ENCODE assay signal across 8 cellular contexts in genomic region chr2:157194097-157194688, GRCh38.
DNase-seq lines count a peak whose midpoint lies in the region; ATAC-seq and TF ChIP-seq lines count a peak whose summit lies in the region.

No MANE protein-coding gene starts in this region.

- H3K27me3 ChIP-seq in Karpas-422 (ENCODE audit: low read length) = no peaks in the 10 kb centered on the region
- H3K27me3 ChIP-seq in SJCRH30 = no peaks in the 10 kb centered on the region
- no peaks in the 10 kb centered on the region for H3K27me3 ChIP-seq in neural cell (ENCODE audit: insufficient read depth, low read depth, low read length)

- H3K79me2 ChIP-seq in Karpas-422 (ENCODE audit: low read length) = no peaks in the 10 kb centered on the region
- no peaks in the 10 kb centered on the region for H3K79me2 ChIP-seq in neural cell (replicated peaks; ENCODE audit: insufficient read depth, low read length)

- no peak overlapping the region for H3K4me2 ChIP-seq in Karpas-422 (ENCODE audit: low read depth, low read length, poor library complexity, severe bottlenecking)
- H3K4me2 ChIP-seq in neural cell (ENCODE audit: low read length) = no peak overlapping the region

- H3K4me1 ChIP-seq in Karpas-422 (ENCODE audit: low read length) (no peaks in the 10 kb centered on the region), SJCRH30 (no peaks in the 10 kb centered on the region)

- H3K9me3 ChIP-seq in Karpas-422 (ENCODE audit: low read length) (no peaks in the 10 kb centered on the region), SJCRH30 (replicated peaks) (no peaks in the 10 kb centered on the region), neural cell (ENCODE audit: low read length) (no peaks in the 10 kb centered on the region)

- TF ChIP-seq EP300 in neural cell (conservative IDR thresholded peaks at IDR 0.05; ENCODE audit: poor library complexity, severe bottlenecking) = no peak

- DNase-seq in stimulated activated CD4-positive, alpha-beta T cell treated with anti-CD3 and anti-CD28 coated beads, Interleukin-4, amount 100 ng/mL, for 24 hours = peak; percentile 12
- no peak for DNase-seq in stimulated activated CD4-positive, alpha-beta T cell treated with anti-CD3 and anti-CD28 coated beads, Interleukin-4, amount 100 ng/mL, for 1 hour
- DNase-seq in Karpas-422 (peak; percentile 81), SJCRH30 (peak; percentile 8 to 66), epithelial cell of proximal tubule (ENCODE audit: low read depth) (peak; percentile 13), islet precursor cell (no peak)

- H3K4me3 ChIP-seq in Karpas-422 (ENCODE audit: low read length) (no peak overlapping the region), SJCRH30 (no peak overlapping the region), epithelial cell of proximal tubule (ENCODE audit: low read depth, low read length) (no peak overlapping the region), neural cell (ENCODE audit: low read length) (no peak overlapping the region)

- peak; percentile 50 for ATAC-seq in GM21825 (IDR thresholded peaks at IDR 0.05; ENCODE audit: unreplicated experiment)

- TF ChIP-seq CTCF in epithelial cell of proximal tubule (conservative IDR thresholded peaks at IDR 0.05; ENCODE audit: low read depth, low read length) (peak; percentile 78), neural cell (IDR thresholded peaks at IDR 0.05; ENCODE audit: poor library complexity, severe bottlenecking) (peak; percentile 85)

- no peak overlapping the region for H2AFZ ChIP-seq in Karpas-422 (ENCODE audit: low read length)
- no peak overlapping the region for H2AFZ ChIP-seq in neural cell (ENCODE audit: low read depth, low read length)

- no peak overlapping the region for H3K9ac ChIP-seq in Karpas-422 (ENCODE audit: low read length)
- no peak overlapping the region for H3K9ac ChIP-seq in neural cell (ENCODE audit: low read length)

- no peaks in the 10 kb centered on the region for H3F3A ChIP-seq in neural cell (ENCODE audit: insufficient read depth, low read length, poor library complexity, severe bottlenecking)

- H4K20me1 ChIP-seq in Karpas-422 (ENCODE audit: insufficient read depth, low read depth, low read length) = no peaks in the 10 kb centered on the region
- H4K20me1 ChIP-seq in neural cell (ENCODE audit: insufficient read depth) = no peaks in the 10 kb centered on the region

- peak; percentile 90 for TF ChIP-seq RAD21 in neural cell (conservative IDR thresholded peaks at IDR 0.05)

- H3K36me3 ChIP-seq in Karpas-422 (ENCODE audit: insufficient read depth, low read length) = no peaks in the 10 kb centered on the region
- no peaks in the 10 kb centered on the region for H3K36me3 ChIP-seq in SJCRH30
- H3K36me3 ChIP-seq in neural cell (ENCODE audit: insufficient read depth, low read length) = no peaks in the 10 kb centered on the region

- H3K9me2 ChIP-seq in Karpas-422 (replicated peaks; ENCODE audit: insufficient read depth, low read length) (no peaks in the 10 kb centered on the region), neural cell (ENCODE audit: insufficient read depth, low read length) (no peaks in the 10 kb centered on the region)

- H3K27ac ChIP-seq in Karpas-422 (ENCODE audit: low read length) = no peak overlapping the region
- H3K27ac ChIP-seq in SJCRH30 = no peak overlapping the region
- no peak overlapping the region for H3K27ac ChIP-seq in neural cell (ENCODE audit: low read length)

TF ChIP-seq in neural cell, 6 proteins besides CTCF, POLR2A, EP300 and RAD21:
- TF ChIP-seq POLR2AphosphoS5 (IDR thresholded peaks at IDR 0.05) (no peak), SMC3 (conservative IDR thresholded peaks at IDR 0.05; ENCODE audit: poor library complexity) (peak; percentile 89), EZH2 (IDR thresholded peaks at IDR 0.05; ENCODE audit: borderline replicate concordance, insufficient read depth, low read length, poor library complexity, severe bottlenecking) (no peak)

Comparison
In these comparisons a context has a peak if more than half of its experiments do, and no peak if none do; other contexts are left out.
1. DNase-seq: peak in stimulated activated CD4-positive, alpha-beta T cell treated with anti-CD3 and anti-CD28 coated beads, Interleukin-4, amount 100 ng/mL, for 24 hours (single experiment), Karpas-422 (single experiment), SJCRH30 (2 of 2) and epithelial cell of proximal tubule (single experiment); none in stimulated activated CD4-positive, alpha-beta T cell treated with anti-CD3 and anti-CD28 coated beads, Interleukin-4, amount 100 ng/mL, for 1 hour (single experiment) and islet precursor cell (single experiment).